ENCODE assay signal across 23 cellular contexts in the genomic region with DNA sequence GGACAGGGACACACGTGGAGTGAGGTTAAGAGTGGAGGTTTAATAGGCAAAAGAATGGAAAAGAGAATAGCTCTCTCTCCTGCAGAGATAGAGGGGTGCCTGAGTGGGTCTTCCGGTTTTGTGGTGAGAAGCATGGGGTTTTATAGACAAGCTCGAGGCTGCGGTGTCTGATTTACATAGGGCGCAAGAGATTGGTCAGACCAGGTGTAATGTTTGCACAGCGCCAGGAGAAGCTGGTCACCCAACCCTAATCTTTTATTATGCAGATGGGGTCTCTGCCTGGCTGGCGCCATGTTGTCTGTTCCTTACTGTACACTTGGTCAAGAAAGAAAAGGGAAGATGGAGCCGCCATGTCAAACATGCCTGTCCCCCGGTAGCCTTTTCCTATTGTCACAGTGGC.
"Had no signal": no experiment of that assay in that cellular context is flagged by ENCODE, and none has a peak within 500 bp of the region (broad histone marks: within the 10 kb centered on the region; RNA-seq: fewer than 3 reads in every experiment).

No MANE protein-coding gene starts in this region.

- H3K9ac ChIP-seq: KMS-11, SK-N-SH had no signal

- H3K27ac ChIP-seq: KMS-11, RWPE1 had no signal

- H3K9me3 ChIP-seq: SK-N-SH had no signal

- DNase-seq: IMR-90, Kasumi-1, MM.1S, NCI-H1092 treated with DMSO at 0.1 percent for 48 hours, NCI-H1436, NCI-H1694 treated with DMSO at 0.1 percent for 48 hours, NCI-H1930, NCI-H2081, NCI-H2171, NCI-H226, NCI-H446, NCI-H510A, NCI-H526, NCI-H774, PC-3, SHP77, SK-N-SH, SW 1271, T-cell had no signal

- ATAC-seq: HepG2, Panc1, PC-3, T-cell had no signal

- FAIRE-seq: HepG2 had no signal

- H3K4me2 ChIP-seq: KMS-11, SK-N-SH had no signal
